In genomic region chr14:49623387-49623786, GRCh38 we compare ENCODE assay signal across 1 cellular context.
TF ChIP-seq lines count a peak whose summit lies in the region.

No MANE protein-coding gene starts in this region.

TF ChIP-seq in A549, 52 proteins besides CTCF, POLR2A, EP300 and RAD21:
- TF ChIP-seq CBX2 (IDR thresholded peaks at IDR 0.05; ENCODE audit: borderline replicate concordance, low read depth) (no peak), MAFK (IDR thresholded peaks at IDR 0.05; ENCODE audit: partially characterized antibody) (peak; percentile 77)
